Comparison of ENCODE assay signal across 7 cellular contexts in genomic region chr5:173016621-173017046, GRCh38. TPM values are rescaled to one million over a fixed set of nuclear protein-coding genes. Genes with fewer than 3 reads are reported as not detected.
DNase-seq lines count a peak whose midpoint lies in the region; ATAC-seq, FAIRE-seq and TF ChIP-seq lines count a peak whose summit lies in the region.

No MANE protein-coding gene starts in this region.

- TF ChIP-seq CTCF in heart right ventricle (IDR thresholded peaks at IDR 0.05) (no peak), gastrocnemius medialis (IDR thresholded peaks at IDR 0.05 in 4 of 5, conservative IDR thresholded peaks at IDR 0.05 in 1 of 5) (no peak)

- H3K36me3 Mint-ChIP-seq in activated T-helper 2 cell treated with anti-CD3 and anti-CD28 coated beads, Interferon-gamma antibody, Interleukin-2, Interleukin-4, amounts not matched to agents 10 μg/mL and 5 μg/mL and 100 μg/mL, durations not matched to agents 14 hours and 24 hours and 36 hours (ENCODE audit: low read depth), result peaks cover 37% of the 10 kb centered on the region

- peak; percentile 71 for DNase-seq in HT1080 (ENCODE audit: low read depth)
- no peak for DNase-seq in activated T-helper 2 cell treated with anti-CD3 and anti-CD28 coated beads, Interferon-gamma antibody, Interleukin-2, Interleukin-4, amounts not matched to agents 10 μg/mL and 5 μg/mL and 100 μg/mL, durations not matched to agents 14 hours and 24 hours and 36 hours (ENCODE audit: low spot score)
- DNase-seq in heart right ventricle, result peak in 1 of 2 donors; percentile 42
- peak; percentile 33 to 34 for DNase-seq in gastrocnemius medialis
- no peak for DNase-seq in GM12891 (ENCODE audit: insufficient read length, low spot score)
- no peak for DNase-seq in COLO668 (lab: John Stamatoyannopoulos, UW; ENCODE audit: unreplicated experiment)
- DNase-seq in NOMO-1 treated with dmso at 0.1 percent for 144 hours (lab: John Stamatoyannopoulos, UW; ENCODE audit: unreplicated experiment), result no peak

- no peaks in the 10 kb centered on the region for H3K27me3 Mint-ChIP-seq in activated T-helper 2 cell treated with anti-CD3 and anti-CD28 coated beads, Interferon-gamma antibody, Interleukin-2, Interleukin-4, amounts not matched to agents 10 μg/mL and 5 μg/mL and 100 μg/mL, durations not matched to agents 14 hours and 24 hours and 36 hours (ENCODE audit: low read depth)

- WGBS in heart right ventricle, 2 donors, result 27 to 30% methylated on average over 4 of the region's 4 CpGs

- H3K27ac ChIP-seq in heart right ventricle, result peak overlapping the region; percentile 3 to 90 (median 72)
- peak overlapping the region; percentile 72 to 85 (median 76) for H3K27ac ChIP-seq in gastrocnemius medialis

- intact Hi-C loops in activated T-helper 2 cell treated with anti-CD3 and anti-CD28 coated beads, Interferon-gamma antibody, Interleukin-2, Interleukin-4, amounts not matched to agents 10 μg/mL and 5 μg/mL and 100 μg/mL, durations not matched to agents 14 hours and 24 hours and 36 hours (cut with micrococcal nuclease), result no loop called here
- intact Hi-C loops in heart right ventricle (cut with DNase I), result loop anchor here in 2 of 10 donors (5.0 to 10.0 kb wide), 3 partner anchors 41 to 268 kb away; partner anchors contain the start of genes BNIP1 (in 1 of the 2) and CREBRF (in 1 of the 2)
- intact Hi-C loops in gastrocnemius medialis (cut with DNase I; ENCODE audit: low total_unique reads), result no loop called here

- TF ChIP-seq POLR2A in gastrocnemius medialis (IDR thresholded peaks at IDR 0.05), result peak in 1 of 2 donors; percentile 49
- TF ChIP-seq POLR2A in GM12891 (IDR thresholded peaks at IDR 0.05; ENCODE audit: low read depth, low read length), result no peak

- H3K27me3 ChIP-seq in heart right ventricle (no peaks in the 10 kb centered on the region), gastrocnemius medialis (no peaks in the 10 kb centered on the region)

- peaks cover 0 to 21% (median 3%) of the 10 kb centered on the region in 9 donors for H3K36me3 ChIP-seq in heart right ventricle
- peaks cover 0 to 14% of the 10 kb centered on the region in 2 donors for H3K36me3 ChIP-seq in gastrocnemius medialis

- in situ Hi-C loops in gastrocnemius medialis (cut with MboI; ENCODE audit: low sequenced_read_pairs in 4 of 4), result no loop called here

- peaks cover 16% of the 10 kb centered on the region for H3K4me1 Mint-ChIP-seq in activated T-helper 2 cell treated with anti-CD3 and anti-CD28 coated beads, Interferon-gamma antibody, Interleukin-2, Interleukin-4, amounts not matched to agents 10 μg/mL and 5 μg/mL and 100 μg/mL, durations not matched to agents 14 hours and 24 hours and 36 hours (ENCODE audit: low read depth)

- H3K4me3 ChIP-seq in heart right ventricle (no peak overlapping the region), gastrocnemius medialis (no peak overlapping the region)

- H3K4me1 ChIP-seq in heart right ventricle (peaks cover 2 to 95% (median 33%) of the 10 kb centered on the region in 9 donors), gastrocnemius medialis (peaks cover 40 to 52% of the 10 kb centered on the region in 2 donors)

- ATAC-seq in heart right ventricle (peak; percentile 63 to 92 (median 87)), gastrocnemius medialis (peak; percentile 71 to 75)

- H3K9me3 Mint-ChIP-seq in activated T-helper 2 cell treated with anti-CD3 and anti-CD28 coated beads, Interferon-gamma antibody, Interleukin-2, Interleukin-4, amounts not matched to agents 10 μg/mL and 5 μg/mL and 100 μg/mL, durations not matched to agents 14 hours and 24 hours and 36 hours, result no peaks in the 10 kb centered on the region

- no peaks in the 10 kb centered on the region for H3K9me3 ChIP-seq in heart right ventricle
- no peaks in the 10 kb centered on the region for H3K9me3 ChIP-seq in gastrocnemius medialis

- H3K27ac Mint-ChIP-seq in activated T-helper 2 cell treated with anti-CD3 and anti-CD28 coated beads, Interferon-gamma antibody, Interleukin-2, Interleukin-4, amounts not matched to agents 10 μg/mL and 5 μg/mL and 100 μg/mL, durations not matched to agents 14 hours and 24 hours and 36 hours, result peak overlapping the region; percentile 48

- no peak overlapping the region for H3K4me3 Mint-ChIP-seq in activated T-helper 2 cell treated with anti-CD3 and anti-CD28 coated beads, Interferon-gamma antibody, Interleukin-2, Interleukin-4, amounts not matched to agents 10 μg/mL and 5 μg/mL and 100 μg/mL, durations not matched to agents 14 hours and 24 hours and 36 hours (ENCODE audit: low read depth)

- FAIRE-seq in GM12891 (lab: Jason Lieb, UNC), result no peak

TF ChIP-seq in GM12891, 5 proteins besides CTCF, POLR2A, EP300 and RAD21:
- TF ChIP-seq TAF1 (IDR thresholded peaks at IDR 0.05; ENCODE audit: low read depth, low read length) (no peak), POU2F2 (IDR thresholded peaks at IDR 0.05; ENCODE audit: low read depth, low read length) (no peak), POLR2AphosphoS5 (IDR thresholded peaks at IDR 0.05; ENCODE audit: low read depth, low read length) (no peak), SPI1 (IDR thresholded peaks at IDR 0.05; ENCODE audit: low read depth, low read length) (no peak), PAX5 (IDR thresholded peaks at IDR 0.05; ENCODE audit: insufficient read depth, low read length, severe bottlenecking) (no peak)

RNA-seq across cellular contexts. Expression of gene ATP6V0E1, which starts 33.1 kb away (rescaled TPM):
- 109 and 141 TPM in 2 replicates for total RNA-seq in HT1080 (2014; rRNA removed; shearing (Covaris generic))
- 91.2 and 98.5 TPM in 2 replicates for polyA plus RNA-seq in HT1080 (2015; cell fraction: cytosol; rRNA removed)
- polyA plus RNA-seq in HT1080 (2015; cell fraction: nucleus; rRNA removed), result 25.8 and 35.5 TPM in 2 replicates
- 147 and 148 TPM in 2 replicates for total RNA-seq in activated T-helper 2 cell treated with anti-CD3 and anti-CD28 coated beads, Interferon-gamma antibody, Interleukin-2, Interleukin-4, amounts not matched to agents 10 μg/mL and 5 μg/mL and 100 μg/mL, durations not matched to agents 14 hours and 24 hours and 36 hours
- total RNA-seq in heart right ventricle, result 100 to 1,000 TPM; 164 to 218 (median 194) TPM
- 100 to 1,000 TPM; 134 to 271 TPM for polyA plus RNA-seq in heart right ventricle
- 100 to 1,000 TPM; 101 to 183 (median 164) TPM for total RNA-seq in gastrocnemius medialis
- 228 TPM for polyA plus RNA-seq in GM12891 (2012; ENCODE audit: low read depth, missing spikeins)

RNA-seq across cellular contexts. Expression of gene CREBRF, which starts 39.5 kb away (rescaled TPM):
- total RNA-seq in HT1080 (2014; rRNA removed; shearing (Covaris generic)), result 1.5 and 3.6 TPM in 2 replicates
- 2.6 and 4.6 TPM in 2 replicates for polyA plus RNA-seq in HT1080 (2015; cell fraction: cytosol; rRNA removed)
- polyA plus RNA-seq in HT1080 (2015; cell fraction: nucleus; rRNA removed), result 15.7 and 17.1 TPM in 2 replicates
- 8.4 and 8.7 TPM in 2 replicates for total RNA-seq in activated T-helper 2 cell treated with anti-CD3 and anti-CD28 coated beads, Interferon-gamma antibody, Interleukin-2, Interleukin-4, amounts not matched to agents 10 μg/mL and 5 μg/mL and 100 μg/mL, durations not matched to agents 14 hours and 24 hours and 36 hours
- total RNA-seq in heart right ventricle (10 to 100 TPM; 11.8 to 31.1 (median 29.3) TPM), gastrocnemius medialis (10 to 100 TPM; 20.3 to 35.0 (median 25.5) TPM)
- polyA plus RNA-seq in heart right ventricle, result 1 to 10 TPM; 1.5 to 7.2 TPM
- polyA plus RNA-seq in GM12891 (2012; ENCODE audit: low read depth, missing spikeins), result 6.2 TPM

RNA-seq across cellular contexts. Expression of gene RPL26L1, which starts 57.4 kb away (rescaled TPM):
- 113 TPM in 2 replicates for total RNA-seq in HT1080 (2014; rRNA removed; shearing (Covaris generic))
- polyA plus RNA-seq in HT1080 (2015; cell fraction: cytosol; rRNA removed), result 104 and 118 TPM in 2 replicates
- polyA plus RNA-seq in HT1080 (2015; cell fraction: nucleus; rRNA removed), result 69.7 and 87.9 TPM in 2 replicates
- 59.1 and 64.3 TPM in 2 replicates for total RNA-seq in activated T-helper 2 cell treated with anti-CD3 and anti-CD28 coated beads, Interferon-gamma antibody, Interleukin-2, Interleukin-4, amounts not matched to agents 10 μg/mL and 5 μg/mL and 100 μg/mL, durations not matched to agents 14 hours and 24 hours and 36 hours
- 10 to 100 TPM; 23.2 to 33.7 (median 28.9) TPM for total RNA-seq in heart right ventricle
- polyA plus RNA-seq in heart right ventricle, result 10 to 100 TPM; 29.0 to 84.9 TPM
- 10 to 100 TPM; 24.8 to 50.4 (median 41.5) TPM for total RNA-seq in gastrocnemius medialis
- 64.5 TPM for polyA plus RNA-seq in GM12891 (2012; ENCODE audit: low read depth, missing spikeins)

Comparison
In these comparisons a context has a peak if more than half of its experiments do, and no peak if none do; other contexts are left out.
1. DNase-seq: peak in HT1080 (single experiment) and gastrocnemius medialis (2 of 2); none in activated T-helper 2 cell treated with anti-CD3 and anti-CD28 coated beads, Interferon-gamma antibody, Interleukin-2, Interleukin-4, amounts not matched to agents 10 μg/mL and 5 μg/mL and 100 μg/mL, durations not matched to agents 14 hours and 24 hours and 36 hours (single experiment), GM12891 (single experiment), COLO668 (single experiment) and NOMO-1 treated with dmso at 0.1 percent for 144 hours (single experiment).